17 cellular contexts compared by ENCODE assay signal in the genomic region with DNA sequence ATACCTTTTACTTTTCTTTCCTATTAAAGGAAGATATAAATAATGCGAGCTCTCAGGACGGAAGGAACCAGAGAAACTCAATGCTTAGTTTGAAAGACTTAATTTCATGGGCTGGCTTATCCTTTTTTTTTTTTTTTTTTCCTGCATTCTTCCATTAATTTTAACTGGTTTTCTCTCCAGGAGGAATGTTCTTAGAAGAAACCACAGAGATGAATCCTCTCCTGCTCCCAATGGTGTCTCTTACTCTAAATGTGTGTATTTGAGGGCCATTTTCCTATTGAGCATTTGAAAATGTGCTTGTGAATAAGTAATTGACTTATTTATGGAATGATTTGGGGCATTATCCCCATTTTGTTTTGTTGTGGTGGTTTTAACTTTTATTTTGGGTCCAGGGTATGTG.
"Had no signal": no experiment of that assay in that cellular context is flagged by ENCODE, and none has a peak within 500 bp of the region (broad histone marks: within the 10 kb centered on the region; RNA-seq: fewer than 3 reads in every experiment).

No MANE protein-coding gene starts in this region.

- DNase-seq: activated effector memory CD4-positive, alpha-beta T cell treated with Interleukin-2 at 50 U/mL for 16 hours; activated naive CD8-positive, alpha-beta T cell treated with anti-CD3 and anti-CD28 coated beads, Interleukin-2, amount 10 ng/mL, durations not matched to agents 7 days and 5 days; activated T-cell treated with anti-CD3 and anti-CD28 coated beads, Interleukin-2, amount 50 U/mL, for 1 hour; anterior cingulate cortex; colonic mucosa; kidney glomerular epithelial cell; left ventricle myocardium inferior; naive B cell; right lobe of liver; WERI-Rb-1 had no signal

- H3K36me3 ChIP-seq: colonic mucosa, left ventricle myocardium inferior, right lobe of liver, thyroid gland, WERI-Rb-1 had no signal

- H3K36me3 Mint-ChIP-seq: brain; naive B cell; stimulated activated effector memory CD8-positive, alpha-beta T cell treated with anti-CD3 and anti-CD28 coated beads, Interleukin-12 subunit alpha, Interleukin-12 subunit beta, amount 100 ng/mL, for 72 hours had no signal

- H3K27me3 Mint-ChIP-seq: activated CD8-positive, alpha-beta T cell treated with anti-CD3 and anti-CD28 coated beads for 36 hours; central memory CD8-positive, alpha-beta T cell had no signal

- H3K27ac ChIP-seq: colonic mucosa, left ventricle myocardium inferior, right lobe of liver, SK-N-MC, thyroid gland, WERI-Rb-1 had no signal

- H3K9me3 ChIP-seq: colonic mucosa, left ventricle myocardium inferior, right lobe of liver, thyroid gland had no signal

- H3K27me3 ChIP-seq: colonic mucosa, right lobe of liver, thyroid gland had no signal

- H3K4me3 Mint-ChIP-seq: activated CD8-positive, alpha-beta T cell treated with anti-CD3 and anti-CD28 coated beads for 36 hours; activated naive CD8-positive, alpha-beta T cell treated with anti-CD3 and anti-CD28 coated beads, Interleukin-2, amount 10 ng/mL, durations not matched to agents 7 days and 5 days; brain; central memory CD8-positive, alpha-beta T cell; neural crest cell; stimulated activated effector memory CD8-positive, alpha-beta T cell treated with anti-CD3 and anti-CD28 coated beads, Interleukin-12 subunit alpha, Interleukin-12 subunit beta, amount 100 ng/mL, for 72 hours had no signal

- H3K4me3 ChIP-seq: colonic mucosa, left ventricle myocardium inferior, right lobe of liver, SK-N-MC, thyroid gland had no signal

- H3K27ac Mint-ChIP-seq: activated naive CD8-positive, alpha-beta T cell treated with anti-CD3 and anti-CD28 coated beads, Interleukin-2, amount 10 ng/mL, durations not matched to agents 7 days and 5 days; brain; stimulated activated effector memory CD8-positive, alpha-beta T cell treated with anti-CD3 and anti-CD28 coated beads, Interleukin-12 subunit alpha, Interleukin-12 subunit beta, amount 100 ng/mL, for 72 hours had no signal

- H3K9me3 Mint-ChIP-seq: activated naive CD8-positive, alpha-beta T cell treated with anti-CD3 and anti-CD28 coated beads, Interleukin-2, amount 10 ng/mL, durations not matched to agents 7 days and 5 days; central memory CD8-positive, alpha-beta T cell; neural crest cell; stimulated activated effector memory CD8-positive, alpha-beta T cell treated with anti-CD3 and anti-CD28 coated beads, Interleukin-12 subunit alpha, Interleukin-12 subunit beta, amount 100 ng/mL, for 72 hours had no signal

- H3K4me1 Mint-ChIP-seq: central memory CD8-positive, alpha-beta T cell had no signal

- H3K4me1 ChIP-seq: colonic mucosa, right lobe of liver had no signal
